Comparison of ENCODE assay signal across 15 cellular contexts in genomic region chr3:141399200-141399599, GRCh38. TPM values are rescaled to one million over a fixed set of nuclear protein-coding genes. Genes with fewer than 3 reads are reported as not detected.
DNase-seq lines count a peak whose midpoint lies in the region; ATAC-seq, FAIRE-seq and TF ChIP-seq lines count a peak whose summit lies in the region.
"Had no signal": no experiment of that assay in that cellular context is flagged by ENCODE, and none has a peak within 500 bp of the region (broad histone marks: within the 10 kb centered on the region; RNA-seq: fewer than 3 reads in every experiment).

No MANE protein-coding gene starts in this region.

- CTCF ChIA-PET in A549 (lab: Yijun Ruan, JAX) = no interaction called here

- no peaks in the 10 kb centered on the region for H4K20me1 ChIP-seq in GM23248 (ENCODE audit: insufficient read depth)

- H3K4me2 ChIP-seq in A549 = peak overlapping the region; percentile 88; the same call in 1 of the 3 replicates
- no peak overlapping the region for H3K4me2 ChIP-seq in GM23248 (ENCODE audit: unreplicated experiment)

- no peak for TF ChIP-seq POLR2A in A549 (IDR thresholded peaks at IDR 0.05; ENCODE audit: low read length)

- H3K36me3 ChIP-seq in GM23248 (ENCODE audit: low read depth) (peaks cover 24% of the 10 kb centered on the region), ascending aorta (peaks cover 4 to 29% of the 10 kb centered on the region in 2 donors)
- H3K36me3 ChIP-seq: HAP-1 had no signal

- ATAC-seq in A549 (no peak), SK-N-SH treated with all-trans-retinoic acid at 6 μM for 48 hours (no peak), HG03571 (IDR thresholded peaks at IDR 0.05; ENCODE audit: unreplicated experiment) (no peak)
- ATAC-seq: right cardiac atrium had no signal

- in situ Hi-C loops in GM23248 (cut with MboI) = no loop called here

- TF ChIP-seq CTCF in A549 (IDR thresholded peaks at IDR 0.05) (no peak), ascending aorta (IDR thresholded peaks at IDR 0.05) (no peak), mesothelial cell of epicardium (IDR thresholded peaks at IDR 0.05; ENCODE audit: unreplicated experiment) (no peak)

- no peaks in the 10 kb centered on the region for H3K27me3 Mint-ChIP-seq in mesothelial cell of epicardium (ENCODE audit: low read depth)
- H3K27me3 Mint-ChIP-seq: activated naive CD8-positive, alpha-beta T cell treated with anti-CD3 and anti-CD28 coated beads, Interleukin-2, amount 10 ng/mL, durations not matched to agents 7 days and 5 days had no signal

- H3K9me2 ChIP-seq in GM23248 (ENCODE audit: insufficient read depth) = no peaks in the 10 kb centered on the region

- H3F3A ChIP-seq in GM23248 (ENCODE audit: insufficient read depth) = peaks cover 45% of the 10 kb centered on the region

- intact Hi-C loops in ascending aorta (cut with DNase I) = no loop called here

- peak overlapping the region; percentile 80 to 99 for H3K27ac ChIP-seq in A549
- peak overlapping the region; percentile 92 for H3K27ac ChIP-seq in GM23248
- peak overlapping the region; percentile 89 to 99 for H3K27ac ChIP-seq in ascending aorta

- H3K27me3 ChIP-seq in GM23248 (replicated peaks; ENCODE audit: insufficient read depth) (no peaks in the 10 kb centered on the region), ascending aorta (no peaks in the 10 kb centered on the region)

- H3K79me2 ChIP-seq in GM23248 (ENCODE audit: insufficient read depth) = peaks cover 64% of the 10 kb centered on the region

- no peak for FAIRE-seq in A549 (lab: Jason Lieb, UNC)

- H3K4me3 ChIP-seq in A549 = no peak overlapping the region
- H3K4me3 ChIP-seq in GM23248 = no peak overlapping the region
- no peak overlapping the region for H3K4me3 ChIP-seq in ascending aorta
- H3K4me3 ChIP-seq: HAP-1 had no signal

- H3K9ac ChIP-seq in GM23248 = 0 out of 2 replicates have a peak overlapping the region, but pooled peaks have one; percentile 7

- POLR2A ChIA-PET in A549 (lab: Yijun Ruan, JAX) = no interaction called here

- WGBS in A549 (ENCODE audit: missing lambda C conversion rate) = 81% methylated on average over 2 of the region's 2 CpGs
- 70 to 82% methylated on average over 2 of the region's 2 CpGs for WGBS in GM23248 (ENCODE audit: low coverage in 1 of 2, low lambda C conversion rate in 2 of 2, missing lambda C conversion rate in 2 of 2), 2 experiments

- TF ChIP-seq RAD21 in A549 (conservative IDR thresholded peaks at IDR 0.05 in 1 of 2, IDR thresholded peaks at IDR 0.05 in 1 of 2) = no peak

- peak overlapping the region; percentile 60 for H3K27ac Mint-ChIP-seq in mesothelial cell of epicardium
- H3K27ac Mint-ChIP-seq: activated naive CD8-positive, alpha-beta T cell treated with anti-CD3 and anti-CD28 coated beads, Interleukin-2, amount 10 ng/mL, durations not matched to agents 7 days and 5 days had no signal

- peaks cover 16% of the 10 kb centered on the region for H3K9me3 ChIP-seq in A549
- no peaks in the 10 kb centered on the region for H3K9me3 ChIP-seq in GM23248 (ENCODE audit: low read depth)
- H3K9me3 ChIP-seq in ascending aorta = no peaks in the 10 kb centered on the region
- H3K9me3 ChIP-seq: HAP-1 had no signal

- no peak overlapping the region for H2AFZ ChIP-seq in GM23248

- peaks cover 50% of the 10 kb centered on the region for H3K4me1 ChIP-seq in A549
- peaks cover 39% of the 10 kb centered on the region for H3K4me1 ChIP-seq in GM23248 (ENCODE audit: insufficient read depth)
- peaks cover 0 to 25% of the 10 kb centered on the region in 2 donors for H3K4me1 ChIP-seq in ascending aorta

- H3K4me3 Mint-ChIP-seq in mesothelial cell of epicardium = no peak overlapping the region
- H3K4me3 Mint-ChIP-seq: activated naive CD8-positive, alpha-beta T cell treated with anti-CD3 and anti-CD28 coated beads, Interleukin-2, amount 10 ng/mL, durations not matched to agents 7 days and 5 days; CD14-positive monocyte had no signal

- DNase-seq in A549 (ENCODE audit: low read depth in 1 of 2, low spot score in 1 of 2) (no peak), GM23248 (no peak), ascending aorta (ENCODE audit: low spot score in 2 of 2) (no peak), mesothelial cell of epicardium (ENCODE audit: low spot score in 2 of 2, unreplicated experiment in 2 of 2) (no peak), SW 1271 (lab: John Stamatoyannopoulos, UW) (no peak), middle frontal gyrus (ENCODE audit: extremely low spot score, low spot score) (no peak)
- DNase-seq: activated CD4-positive, alpha-beta T cell treated with anti-CD3 and anti-CD28 coated beads, Interleukin-2, amount 50 U/mL, for 1 hour; activated naive CD8-positive, alpha-beta T cell treated with anti-CD3 and anti-CD28 coated beads, Interleukin-2, amount 10 ng/mL, durations not matched to agents 7 days and 5 days; glutamatergic neuron; NCI-H524 treated with DMSO at 0.1 percent for 48 hours; right cardiac atrium had no signal

- peaks cover 21% of the 10 kb centered on the region for H3K4me1 Mint-ChIP-seq in mesothelial cell of epicardium

- H3K9me3 Mint-ChIP-seq in mesothelial cell of epicardium = peaks cover 16% of the 10 kb centered on the region

- peaks cover 29% of the 10 kb centered on the region for H3K36me3 Mint-ChIP-seq in mesothelial cell of epicardium

- no peak for TF ChIP-seq EP300 in A549 (IDR thresholded peaks at IDR 0.05)

TF ChIP-seq in A549, 52 proteins besides CTCF, POLR2A, EP300 and RAD21:
- TF ChIP-seq ATOH8 (CRISPR knock-in tag; IDR thresholded peaks at IDR 0.05; ENCODE audit: low read depth) (no peak), E2F6 (IDR thresholded peaks at IDR 0.05; ENCODE audit: borderline replicate concordance, low read depth) (no peak), CHD2 (IDR thresholded peaks at IDR 0.05; ENCODE audit: low read length, partially characterized antibody) (no peak), RCOR1 (IDR thresholded peaks at IDR 0.05; ENCODE audit: low read depth, low read length) (no peak), RNF2 (IDR thresholded peaks at IDR 0.05; ENCODE audit: borderline replicate concordance, low read depth) (no peak), KDM1A (IDR thresholded peaks at IDR 0.05; ENCODE audit: low read depth) (no peak), RARB (CRISPR knock-in tag; IDR thresholded peaks at IDR 0.05) (no peak)
TF ChIP-seq in A549: peak in this region for 0.

TF ChIP-seq in SK-N-SH treated with all-trans-retinoic acid at 6 μM for 48 hours, 23 proteins besides CTCF, POLR2A, EP300 and RAD21:
- TF ChIP-seq TOX (CRISPR knock-in tag; IDR thresholded peaks at IDR 0.05; ENCODE audit: borderline replicate concordance) (no peak), ARNTL (CRISPR knock-in tag; IDR thresholded peaks at IDR 0.05; ENCODE audit: borderline replicate concordance, low read depth) (no peak), PPARA (CRISPR knock-in tag; IDR thresholded peaks at IDR 0.05; ENCODE audit: borderline replicate concordance) (no peak), GLIS3 (CRISPR knock-in tag; IDR thresholded peaks at IDR 0.05) (no peak), SNAI2 (CRISPR knock-in tag; IDR thresholded peaks at IDR 0.05) (no peak), ZNF70 (CRISPR knock-in tag; IDR thresholded peaks at IDR 0.05) (no peak), TSHZ2 (CRISPR knock-in tag; IDR thresholded peaks at IDR 0.05) (no peak)
TF ChIP-seq in SK-N-SH treated with all-trans-retinoic acid at 6 μM for 48 hours: peak in this region for 0.

RNA-seq across cellular contexts. Expression of gene ZBTB38, which starts 30.9 kb away (rescaled TPM):
- polyA plus RNA-seq in A549 (2011; rRNA removed) (110 and 141 TPM in 2 replicates), A549 (2017; fragmentation: RNase III; extraction: RNeasy Plus Mini Kit Qiagen cat#74134 plus additional on column Dnase treatment) (70.5 to 80.7 TPM (median 72.0 TPM) in 3 replicates), GM23248 (2016; fragmentation: Nextera tagmentation; extraction: Ambion mirVana) (107 and 112 TPM in 2 replicates)
- polyA plus RNA-seq in A549 (2012; cell fraction: cytosol; rRNA removed) = 17.2 and 20.9 TPM in 2 replicates
- polyA plus RNA-seq in A549 (2012; cell fraction: nucleus; rRNA removed) = 16.5 and 23.0 TPM in 2 replicates
- 205 and 220 TPM in 2 replicates for polyA minus RNA-seq in A549 (2011; rRNA and poly(A)+ RNA removed)
- 159 and 175 TPM in 2 replicates for total RNA-seq in GM23248 (2014; rRNA removed; shearing (Covaris generic))
- total RNA-seq in ascending aorta (101 TPM), mesothelial cell of epicardium (44.4 to 46.7 TPM (median 46.3 TPM) in 3 replicates)
